Comparison of ENCODE assay signal across 8 cellular contexts in genomic region chr7:72827839-72828591, GRCh38. TPM values are rescaled to one million over a fixed set of nuclear protein-coding genes. Genes with fewer than 3 reads are reported as not detected.
A peak's percentile ranks its signal among the peaks of the same experiment; 100 is the strongest.
DNase-seq lines count a peak whose midpoint lies in the region; ATAC-seq and TF ChIP-seq lines count a peak whose summit lies in the region.
"Not testable (repeated sequence)": the region's sequence is repeated elsewhere in the genome, so short reads cannot be mapped to it uniquely, and the experiment has no call there.

Gene TYW1B (minus strand): TSS chr7:72828200. CDS start chr7:72828075, 125 bp downstream.

- DNase-seq in NCI-H69 (lab: John Stamatoyannopoulos, UW) (peak; percentile 99), cortex of kidney (lab: John Stamatoyannopoulos, UW) (peak; percentile 67), left colon (peak; percentile 97 to 98)
- peak; percentile 96 for DNase-seq in activated CD4-positive, alpha-beta T cell treated with anti-CD3 and anti-CD28 coated beads, Interleukin-2, amount 50 U/mL, for 1 hour
- peak; percentile 91 to 96 for DNase-seq in stimulated activated CD4-positive, alpha-beta T cell treated with anti-CD3 and anti-CD28 coated beads, Interleukin-1b, Interleukin-23, amount 100 ng/mL, for 4 hours (ENCODE audit: low read depth in 2 of 2)

- intact Hi-C loops in left colon (cut with DNase I, micrococcal nuclease) = loop anchor here in 1 of 2 donors (10.0 kb wide), 1 partner anchor 87 kb away; no protein-coding TSS in a partner anchor

- H3K27ac ChIP-seq in C4-2B = peak within 1 kb of the TSS; percentile 62

- peak; percentile 83 for ATAC-seq in GM19372 (IDR thresholded peaks at IDR 0.05; ENCODE audit: low read depth, unreplicated experiment)
- ATAC-seq in HG03521 (IDR thresholded peaks at IDR 0.05; ENCODE audit: unreplicated experiment) = peak; percentile 87
- ATAC-seq in left colon = peak; percentile 81

- not testable (repeated sequence) for TF ChIP-seq CTCF in C4-2B (conservative IDR thresholded peaks at IDR 0.05)

RNA-seq across cellular contexts. Expression of gene TYW1B, which starts in this region (rescaled TPM):
- total RNA-seq in left colon = 1 to 10 TPM; 2.2 to 3.6 TPM

Comparison
In these comparisons a context has a peak if more than half of its experiments do, and no peak if none do; other contexts are left out.
1. Peak in every context shown above with its lines: DNase-seq, ATAC-seq and H3K27ac ChIP-seq.